8 cellular contexts compared by ENCODE assay signal in the genomic region with DNA sequence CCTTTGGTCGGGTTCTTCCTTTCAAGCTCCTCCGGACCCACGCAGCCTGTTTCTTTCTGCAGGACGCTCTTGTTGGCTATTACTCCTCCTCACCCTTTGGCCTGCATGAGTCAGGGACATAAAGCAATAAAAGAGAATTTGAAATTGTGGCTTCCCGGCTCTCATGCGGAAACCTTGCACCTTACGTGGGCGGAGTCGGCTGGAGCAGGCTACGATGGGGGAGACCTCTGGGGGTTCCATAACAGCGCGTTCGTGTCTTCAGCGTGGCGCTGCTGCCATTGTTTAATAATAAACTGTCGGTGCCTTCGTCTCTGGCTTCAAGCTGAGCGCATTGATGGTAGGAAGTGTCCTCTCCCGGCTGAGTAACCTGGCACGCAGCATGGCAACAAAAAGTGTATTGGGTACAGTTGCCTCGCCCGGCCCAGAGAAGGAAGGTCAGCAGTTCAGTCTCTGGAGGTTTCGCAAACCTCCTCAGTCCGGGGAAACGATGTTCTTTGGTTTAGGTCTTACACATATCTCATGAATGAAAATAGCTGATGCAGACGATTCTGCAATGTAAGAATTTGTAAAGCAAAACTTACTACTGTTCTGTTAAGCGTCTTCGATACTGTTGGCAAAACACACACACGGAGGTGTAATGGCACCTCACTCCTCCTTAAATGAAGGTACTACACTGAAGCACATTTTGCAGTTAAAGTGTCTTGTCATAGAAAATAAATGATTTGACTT. TPM values are rescaled to one million over a fixed set of nuclear protein-coding genes. Genes with fewer than 3 reads are reported as not detected.
A peak's percentile ranks its signal among the peaks of the same experiment; 100 is the strongest.
DNase-seq lines count a peak whose midpoint lies in the region; ATAC-seq and TF ChIP-seq lines count a peak whose summit lies in the region.

No MANE protein-coding gene starts in this region.

- TF ChIP-seq RAD21 in Ishikawa (IDR thresholded peaks at IDR 0.05; ENCODE audit: low read depth): no peak

- no peaks in the 10 kb centered on the region for H3K9me3 ChIP-seq in neutrophil

- DNase-seq in NCI-H2107 treated with DMSO at 0.1 percent for 48 hours (lab: John Stamatoyannopoulos, UW; ENCODE audit: unreplicated experiment): peak; percentile 10
- no peak for DNase-seq in NCI-H2107 (lab: John Stamatoyannopoulos, UW)
- DNase-seq in UCSD-AML1 (lab: John Stamatoyannopoulos, UW; ENCODE audit: unreplicated experiment): peak; percentile 58
- peak; percentile 31 for DNase-seq in fibroblast of the aortic adventitia (ENCODE audit: low read depth)
- DNase-seq in HK-2 (ENCODE audit: unreplicated experiment): no peak

- peak overlapping the region; percentile 93 for H3K27ac ChIP-seq in neutrophil

- TF ChIP-seq EP300 in Ishikawa (IDR thresholded peaks at IDR 0.05; ENCODE audit: borderline replicate concordance): no peak

- peaks cover 25 to 26% of the 10 kb centered on the region in 2 experiments for H3K4me1 ChIP-seq in neutrophil (ENCODE audit: control insufficient read depth in 1 of 2, insufficient read depth in 1 of 2, low read depth in 1 of 2, low read length in 1 of 2)

- peak overlapping the region; percentile 100 for H3K4me3 ChIP-seq in fibroblast of the aortic adventitia (ENCODE audit: low read depth, low read length)
- peak overlapping the region; percentile 81 to 97 for H3K4me3 ChIP-seq in neutrophil (ENCODE audit: low read depth in 1 of 2, low read length in 1 of 2)

- H3K27me3 ChIP-seq in neutrophil: peaks cover 3% of the 10 kb centered on the region

- no peaks in the 10 kb centered on the region for H3K36me3 ChIP-seq in neutrophil

- peak; percentile 26 for ATAC-seq in GM21723 (IDR thresholded peaks at IDR 0.05; ENCODE audit: unreplicated experiment)

- TF ChIP-seq CTCF in fibroblast of the aortic adventitia (IDR thresholded peaks at IDR 0.05; ENCODE audit: insufficient read depth, low read length) (no peak), neutrophil (IDR thresholded peaks at IDR 0.05) (no peak)

TF ChIP-seq in Ishikawa, 13 proteins besides CTCF, POLR2A, EP300 and RAD21:
- TF ChIP-seq, protein P1, sequence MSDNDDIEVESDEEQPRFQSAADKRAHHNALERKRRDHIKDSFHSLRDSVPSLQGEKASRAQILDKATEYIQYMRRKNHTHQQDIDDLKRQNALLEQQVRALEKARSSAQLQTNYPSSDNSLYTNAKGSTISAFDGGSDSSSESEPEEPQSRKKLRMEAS (IDR thresholded peaks at IDR 0.05): peak; percentile 81; the same call in 1 of the 2 replicates
- TF ChIP-seq FOXM1 (IDR thresholded peaks at IDR 0.05; ENCODE audit: borderline replicate concordance, low read depth) (no peak), TEAD4 (IDR thresholded peaks at IDR 0.05) (0 out of 2 replicates have a peak, but pooled peaks have one; percentile 26), EGR1 (IDR thresholded peaks at IDR 0.05) (peak; percentile 78), CEBPB (IDR thresholded peaks at IDR 0.05) (peak; percentile 85), TCF12 (IDR thresholded peaks at IDR 0.05; ENCODE audit: low read depth) (no peak; the same call in 1 of the 2 replicates), ZBTB7A (IDR thresholded peaks at IDR 0.05; ENCODE audit: low read depth) (peak; percentile 3; the same call in 1 of the 2 replicates), TAF1 (IDR thresholded peaks at IDR 0.05; ENCODE audit: low read depth) (no peak), YY1 (IDR thresholded peaks at IDR 0.05; ENCODE audit: low read depth) (no peak), CREB1 (IDR thresholded peaks at IDR 0.05; ENCODE audit: low read depth) (no peak), NFIC (IDR thresholded peaks at IDR 0.05) (peak; percentile 35)
- TF ChIP-seq, protein P2, sequence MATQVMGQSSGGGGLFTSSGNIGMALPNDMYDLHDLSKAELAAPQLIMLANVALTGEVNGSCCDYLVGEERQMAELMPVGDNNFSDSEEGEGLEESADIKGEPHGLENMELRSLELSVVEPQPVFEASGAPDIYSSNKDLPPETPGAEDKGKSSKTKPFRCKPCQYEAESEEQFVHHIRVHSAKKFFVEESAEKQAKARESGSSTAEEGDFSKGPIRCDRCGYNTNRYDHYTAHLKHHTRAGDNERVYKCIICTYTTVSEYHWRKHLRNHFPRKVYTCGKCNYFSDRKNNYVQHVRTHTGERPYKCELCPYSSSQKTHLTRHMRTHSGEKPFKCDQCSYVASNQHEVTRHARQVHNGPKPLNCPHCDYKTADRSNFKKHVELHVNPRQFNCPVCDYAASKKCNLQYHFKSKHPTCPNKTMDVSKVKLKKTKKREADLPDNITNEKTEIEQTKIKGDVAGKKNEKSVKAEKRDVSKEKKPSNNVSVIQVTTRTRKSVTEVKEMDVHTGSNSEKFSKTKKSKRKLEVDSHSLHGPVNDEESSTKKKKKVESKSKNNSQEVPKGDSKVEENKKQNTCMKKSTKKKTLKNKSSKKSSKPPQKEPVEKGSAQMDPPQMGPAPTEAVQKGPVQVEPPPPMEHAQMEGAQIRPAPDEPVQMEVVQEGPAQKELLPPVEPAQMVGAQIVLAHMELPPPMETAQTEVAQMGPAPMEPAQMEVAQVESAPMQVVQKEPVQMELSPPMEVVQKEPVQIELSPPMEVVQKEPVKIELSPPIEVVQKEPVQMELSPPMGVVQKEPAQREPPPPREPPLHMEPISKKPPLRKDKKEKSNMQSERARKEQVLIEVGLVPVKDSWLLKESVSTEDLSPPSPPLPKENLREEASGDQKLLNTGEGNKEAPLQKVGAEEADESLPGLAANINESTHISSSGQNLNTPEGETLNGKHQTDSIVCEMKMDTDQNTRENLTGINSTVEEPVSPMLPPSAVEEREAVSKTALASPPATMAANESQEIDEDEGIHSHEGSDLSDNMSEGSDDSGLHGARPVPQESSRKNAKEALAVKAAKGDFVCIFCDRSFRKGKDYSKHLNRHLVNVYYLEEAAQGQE (IDR thresholded peaks at IDR 0.05; ENCODE audit: low read depth): no peak
- TF ChIP-seq, protein P3, sequence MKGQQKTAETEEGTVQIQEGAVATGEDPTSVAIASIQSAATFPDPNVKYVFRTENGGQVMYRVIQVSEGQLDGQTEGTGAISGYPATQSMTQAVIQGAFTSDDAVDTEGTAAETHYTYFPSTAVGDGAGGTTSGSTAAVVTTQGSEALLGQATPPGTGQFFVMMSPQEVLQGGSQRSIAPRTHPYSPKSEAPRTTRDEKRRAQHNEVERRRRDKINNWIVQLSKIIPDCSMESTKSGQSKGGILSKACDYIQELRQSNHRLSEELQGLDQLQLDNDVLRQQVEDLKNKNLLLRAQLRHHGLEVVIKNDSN (IDR thresholded peaks at IDR 0.05): no peak
TF ChIP-seq in Ishikawa: peak in this region for 6.

RNA-seq across cellular contexts. Expression of gene CCDC186, which starts 0.6 kb away (rescaled TPM):
- total RNA-seq in fibroblast of the aortic adventitia (ENCODE audit: low replicate concordance): 14.6 and 28.9 TPM in 2 replicates

RNA-seq across cellular contexts. Expression of gene TDRD1, which starts 4.5 kb away (rescaled TPM):
- total RNA-seq in fibroblast of the aortic adventitia (ENCODE audit: low replicate concordance): 0.25 and 0.45 TPM in 2 replicates

Comparison
In these comparisons a context has a peak if more than half of its experiments do, and no peak if none do; other contexts are left out.
1. DNase-seq: peak in NCI-H2107 treated with DMSO at 0.1 percent for 48 hours (single experiment), UCSD-AML1 (single experiment) and fibroblast of the aortic adventitia (single experiment); none in NCI-H2107 (single experiment) and HK-2 (single experiment).